9 cellular contexts compared by ENCODE assay signal in the genomic region with DNA sequence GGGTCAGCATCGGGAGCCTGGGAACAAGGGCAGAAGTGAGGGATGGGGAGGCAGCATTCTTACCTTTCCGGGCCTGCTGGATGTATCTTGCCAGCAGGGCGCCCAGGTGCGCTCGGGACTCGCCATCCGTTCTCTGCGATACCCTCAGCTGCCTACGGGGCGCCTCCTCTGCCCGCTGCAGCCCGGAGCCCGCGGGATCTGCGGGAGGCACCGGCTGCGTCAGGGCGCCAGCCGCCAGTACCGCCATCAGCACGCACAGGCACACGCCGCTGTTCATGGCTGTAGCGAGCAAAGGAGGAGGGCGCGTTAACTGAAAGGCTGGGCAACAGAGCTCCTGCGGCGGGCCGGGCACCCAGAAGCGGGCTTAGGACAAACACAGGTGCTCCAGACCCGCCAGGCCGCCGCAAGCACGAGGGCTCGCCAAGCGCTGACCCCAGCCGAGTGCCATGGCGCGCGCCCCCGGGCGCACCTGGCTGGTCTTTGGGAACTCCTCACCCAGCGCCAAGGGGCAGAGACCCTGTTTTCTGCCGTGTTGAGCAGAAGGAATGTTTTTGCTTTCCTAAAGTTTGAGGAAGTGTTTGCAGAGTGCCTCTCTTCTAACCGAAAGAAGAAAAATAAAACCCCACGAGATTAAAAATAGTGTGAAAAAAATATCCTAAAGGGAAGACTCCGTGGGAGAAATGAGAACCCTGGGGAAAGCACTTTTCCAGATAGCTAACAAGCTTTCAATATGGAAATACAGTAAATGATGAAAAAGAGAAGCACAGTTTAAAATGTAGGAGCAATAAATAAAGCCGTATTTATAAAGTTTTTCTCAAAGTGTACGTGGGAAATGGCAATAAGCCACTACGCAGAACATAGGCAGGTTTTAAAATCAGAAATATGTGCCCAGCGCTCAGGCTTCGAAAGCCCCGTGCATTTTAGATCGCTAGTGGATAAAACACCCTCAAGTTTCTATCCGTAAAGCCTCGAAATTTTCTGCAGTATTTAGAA. TPM values are rescaled to one million over a fixed set of nuclear protein-coding genes. Genes with fewer than 3 reads are reported as not detected.
DNase-seq lines count a peak whose midpoint lies in the region; ATAC-seq, FAIRE-seq and TF ChIP-seq lines count a peak whose summit lies in the region.
"Had no signal": no experiment of that assay in that cellular context is flagged by ENCODE, and none has a peak within 500 bp of the region (broad histone marks: within the 10 kb centered on the region; RNA-seq: fewer than 3 reads in every experiment).

No MANE protein-coding gene starts in this region.

- peak overlapping the region; percentile 83 for H3K4me2 ChIP-seq in keratinocyte (ENCODE audit: control insufficient read depth, extremely low read depth, insufficient read depth, low read depth, low read length)

- TF ChIP-seq CTCF in heart right ventricle (IDR thresholded peaks at IDR 0.05) (no peak), keratinocyte (optimal IDR thresholded peaks at IDR 0.05 in 1 of 3, IDR thresholded peaks at IDR 0.05 in 1 of 3, conservative IDR thresholded peaks at IDR 0.05 in 1 of 3; ENCODE audit: extremely low read depth in 1 of 3, insufficient read depth in 2 of 3, low read length in 3 of 3) (peak; percentile 13 to 30 (median 23)), thoracic aorta (IDR thresholded peaks at IDR 0.05) (no peak)

- ATAC-seq in heart right ventricle, result no peak
- no peak for ATAC-seq in thoracic aorta (ENCODE audit: insufficient number of reproducible peaks, low FRiP score, low read depth)
- ATAC-seq in HG02571 (IDR thresholded peaks at IDR 0.05; ENCODE audit: unreplicated experiment), result no peak

- H3K4me1 ChIP-seq in heart right ventricle (peaks cover 0 to 34% (median 17%) of the 10 kb centered on the region in 9 donors), keratinocyte (ENCODE audit: control insufficient read depth, extremely low read depth, insufficient read depth, low read length) (peaks cover 31% of the 10 kb centered on the region), thoracic aorta (ENCODE audit: control insufficient read depth in 1 of 2, low read depth in 2 of 2) (peaks cover 4 to 18% of the 10 kb centered on the region in 2 donors)

- H3K36me3 ChIP-seq in heart right ventricle (no peaks in the 10 kb centered on the region), keratinocyte (ENCODE audit: control insufficient read depth in 2 of 2, extremely low read depth in 1 of 2, insufficient read depth in 2 of 2, low read length in 2 of 2) (no peaks in the 10 kb centered on the region), thoracic aorta (no peaks in the 10 kb centered on the region)

- H4K20me1 ChIP-seq in keratinocyte (ENCODE audit: control insufficient read depth, extremely low read depth, insufficient read depth, low read length), result no peaks in the 10 kb centered on the region

- H3K9ac ChIP-seq in keratinocyte (ENCODE audit: control insufficient read depth, extremely low read depth, insufficient read depth, low read length), result peak overlapping the region; percentile 41

- H3K27ac ChIP-seq in heart right ventricle (no peak overlapping the region), keratinocyte (ENCODE audit: control insufficient read depth, insufficient read depth, low read length) (peak overlapping the region; percentile 0), thoracic aorta (no peak overlapping the region)

- H2AFZ ChIP-seq in keratinocyte (ENCODE audit: control insufficient read depth, low read length), result peak overlapping the region; percentile 69

- 10 to 12% methylated on average over 54 to 56 of the region's 56 CpGs for WGBS in heart right ventricle, 2 donors

- DNase-seq in heart right ventricle, result no peak
- DNase-seq in cardiac septum (ENCODE audit: low spot score), result no peak
- DNase-seq in activated T-cell treated with anti-CD3 and anti-CD28 coated beads, Interleukin-2, amount 50 U/mL, for 48 hours, result peak; percentile 34 to 44
- no peak for DNase-seq in keratinocyte (ENCODE audit: low read depth, low spot score)
- no peak for DNase-seq in thoracic aorta (ENCODE audit: low spot score)
- no peak for DNase-seq in activated CD8-positive, alpha-beta memory T cell treated with anti-CD3 and anti-CD28 coated beads, Interleukin-2, amount 50 U/mL, for 48 hours
- no peak for DNase-seq in NCI-H774 (lab: John Stamatoyannopoulos, UW)

- no peak for FAIRE-seq in keratinocyte (lab: Jason Lieb, UNC)

- dilution Hi-C loops in keratinocyte (cut with MboI; ENCODE audit: extremely low pct_ligation_motif_present, low sequenced_read_pairs), result loop anchor here (25.0 kb wide), 2 partner anchors 99 to 174 kb away; no protein-coding TSS in a partner anchor

- no peaks in the 10 kb centered on the region for H3K9me3 ChIP-seq in heart right ventricle
- peaks cover 2% of the 10 kb centered on the region for H3K9me3 ChIP-seq in keratinocyte (ENCODE audit: control insufficient read depth, low read depth, low read length)
- H3K9me3 ChIP-seq in thoracic aorta, result no peaks in the 10 kb centered on the region

- H3K9me1 ChIP-seq in keratinocyte (ENCODE audit: control insufficient read depth, extremely low read depth, insufficient read depth, low read length), result no peaks in the 10 kb centered on the region

- peak overlapping the region in 6 of 10 donors; percentile 8 to 39 (median 20) for H3K4me3 ChIP-seq in heart right ventricle
- H3K4me3 ChIP-seq in keratinocyte (ENCODE audit: control insufficient read depth in 2 of 3, extremely low read depth in 1 of 3, insufficient read depth in 2 of 3, low read depth in 1 of 3, low read length in 3 of 3), result peak overlapping the region; percentile 0 to 48 (median 47)
- H3K4me3 ChIP-seq in thoracic aorta, result peak overlapping the region; percentile 29

- no peaks in the 10 kb centered on the region for H3K79me2 ChIP-seq in keratinocyte (ENCODE audit: control insufficient read depth, insufficient read depth, low read length)

- H3K27me3 ChIP-seq in heart right ventricle, result peaks cover 17 to 96% (median 91%) of the 10 kb centered on the region in 7 donors
- peaks cover 34% of the 10 kb centered on the region for H3K27me3 ChIP-seq in keratinocyte (ENCODE audit: control insufficient read depth, extremely low read depth, insufficient read depth, low read length)
- H3K27me3 ChIP-seq in thoracic aorta (replicated peaks; ENCODE audit: insufficient read depth), result peaks cover 5% of the 10 kb centered on the region

- intact Hi-C loops in heart right ventricle (cut with DNase I) (no loop called here), cardiac septum (cut with DNase I) (no loop called here)

RNA-seq across cellular contexts. Expression of gene CCK, which starts 2.3 kb away (rescaled TPM):
- not detected for total RNA-seq in heart right ventricle
- polyA plus RNA-seq in heart right ventricle, result not detected
- not detected for total RNA-seq in cardiac septum
- 5.7 to 8.2 TPM (median 7.2 TPM) in 3 replicates for polyA plus RNA-seq in keratinocyte
- polyA plus RNA-seq in keratinocyte (2011; ENCODE audit: low read depth), result 4.6 TPM
- polyA plus RNA-seq in keratinocyte (2011; cell fraction: cytosol; rRNA removed), result 4.5 and 10.5 TPM in 2 replicates
- polyA plus RNA-seq in keratinocyte (2011; cell fraction: nucleus; rRNA removed), result 5.2 and 5.5 TPM in 2 replicates
- polyA plus RNA-seq in keratinocyte (2012; ENCODE audit: low replicate concordance), result 4.1 and 6.9 TPM in 2 replicates
- 0.93 to 8.0 TPM (median 1.2 TPM) in 3 replicates for polyA minus RNA-seq in keratinocyte
- polyA minus RNA-seq in keratinocyte (2011; cell fraction: cytosol; rRNA and poly(A)+ RNA removed), result 5.2 TPM
- polyA minus RNA-seq in keratinocyte (2011; cell fraction: nucleus; rRNA and poly(A)+ RNA removed), result not detected in 2 replicates
- total RNA-seq in thoracic aorta, result not detected
- total RNA-seq: lung microvascular endothelial cell had no signal

Comparison
In these comparisons a context has a peak if more than half of its experiments do, and no peak if none do; other contexts are left out.
1. DNase-seq: peak in activated T-cell treated with anti-CD3 and anti-CD28 coated beads, Interleukin-2, amount 50 U/mL, for 48 hours (2 of 2); none in heart right ventricle (0 of 2), cardiac septum (single experiment), keratinocyte (single experiment), thoracic aorta (single experiment), activated CD8-positive, alpha-beta memory T cell treated with anti-CD3 and anti-CD28 coated beads, Interleukin-2, amount 50 U/mL, for 48 hours (single experiment) and NCI-H774 (single experiment).
2. CTCF ChIP-seq: peak in keratinocyte (3 of 3); none in heart right ventricle (0 of 9) and thoracic aorta (single experiment).
3. Peak in every context shown above with its lines, with median percentiles within 50 percentile points of each other: H3K4me3 ChIP-seq.